In genomic region chr16:67150058-67150832, GRCh38 we compare ENCODE assay signal across 8 cellular contexts. TPM values are rescaled to one million over a fixed set of nuclear protein-coding genes. Genes with fewer than 3 reads are reported as not detected.
DNase-seq lines count a peak whose midpoint lies in the region; ATAC-seq, FAIRE-seq and TF ChIP-seq lines count a peak whose summit lies in the region.

No MANE protein-coding gene starts in this region.

- H3K4me1 ChIP-seq in ES-I3 (ENCODE audit: insufficient read depth, low read length): no peaks in the 10 kb centered on the region
- no peaks in the 10 kb centered on the region for H3K4me1 ChIP-seq in PC-9 (replicated peaks; ENCODE audit: insufficient read depth)
- peaks cover 0 to 17% of the 10 kb centered on the region in 2 donors for H3K4me1 ChIP-seq in kidney (ENCODE audit: control insufficient read depth in 1 of 2, insufficient read depth in 1 of 2, low read depth in 1 of 2, low read length in 2 of 2)

- H3K4me2 ChIP-seq in PC-9: peak overlapping the region; percentile 80

- in situ Hi-C loops in brain microvascular endothelial cell (cut with HindIII; ENCODE audit: low pct_ligation_motif_present, low sequenced_read_pairs): no loop called here

- H3K9me2 ChIP-seq in PC-9 (ENCODE audit: insufficient read depth): no peaks in the 10 kb centered on the region

- ATAC-seq in HG03457 (IDR thresholded peaks at IDR 0.05; ENCODE audit: unreplicated experiment): no peak

- no TSS peak for BruUV-seq in PC-9 (replicated peaks; lab: Mats Ljungman, UMichigan)

- intact Hi-C loops in PC-9 (cut with micrococcal nuclease; ENCODE audit: unreplicated experiment): loop anchor here (2.0 kb wide), 1 partner anchor 49 kb away; the partner anchor contains the start of gene ELMO3
- intact Hi-C loops in kidney (cut with DNase I): no loop called here

- H3F3A ChIP-seq in PC-9 (ENCODE audit: insufficient read depth, low read depth): peaks cover 24% of the 10 kb centered on the region

- H2AFZ ChIP-seq in PC-9: peak overlapping the region; percentile 72

- H3K36me3 ChIP-seq in ES-I3 (ENCODE audit: insufficient read depth, low read length) (peaks cover 9% of the 10 kb centered on the region), H7 (replicated peaks; ENCODE audit: control insufficient read depth, insufficient read depth, low read length) (peaks cover 20% of the 10 kb centered on the region), PC-9 (ENCODE audit: low read depth) (no peaks in the 10 kb centered on the region), brain microvascular endothelial cell (replicated peaks) (peaks cover 15% of the 10 kb centered on the region), kidney (ENCODE audit: control insufficient read depth in 1 of 2, insufficient read depth in 2 of 2, low read length in 2 of 2) (peaks cover 13 to 20% of the 10 kb centered on the region in 2 donors)

- 0 out of 2 replicates have a peak, but pooled peaks cover 3% of the 10 kb centered on the region for H4K20me1 ChIP-seq in PC-9 (ENCODE audit: insufficient read depth)

- no peak for FAIRE-seq in kidney (lab: Jason Lieb, UNC)

- H3K27me3 ChIP-seq in H7 (ENCODE audit: control insufficient read depth, insufficient read depth, low read length) (peaks cover 59% of the 10 kb centered on the region), PC-9 (ENCODE audit: insufficient read depth, low read depth) (no peaks in the 10 kb centered on the region), brain microvascular endothelial cell (replicated peaks) (no peaks in the 10 kb centered on the region)

- H3K4me3 ChIP-seq in H7 (ENCODE audit: insufficient read depth, low read depth, low read length): peak overlapping the region; percentile 65
- H3K4me3 ChIP-seq in PC-9: peak overlapping the region; percentile 57; the same call in 1 of the 2 replicates
- H3K4me3 ChIP-seq in brain microvascular endothelial cell (ENCODE audit: low read depth, low read length): peak overlapping the region; percentile 58
- peak overlapping the region; percentile 60 to 75 for H3K4me3 ChIP-seq in kidney (ENCODE audit: low read length in 2 of 2)

- H3K79me2 ChIP-seq in PC-9 (ENCODE audit: low read depth): no peaks in the 10 kb centered on the region

- CTCF ChIA-PET in PC-9 (lab: Charles Lee): no interaction called here

- POLR2A ChIA-PET in PC-9 (lab: Charles Lee; ENCODE audit: unreplicated experiment): no interaction called here

- H3K9ac ChIP-seq in ES-I3 (ENCODE audit: low read depth, low read length) (peak overlapping the region; percentile 61), kidney (ENCODE audit: low read length in 2 of 2) (peak overlapping the region; percentile 55 to 84)

- no peaks in the 10 kb centered on the region for H3K9me3 ChIP-seq in ES-I3 (ENCODE audit: control insufficient read depth, insufficient read depth, low read length)
- no peaks in the 10 kb centered on the region for H3K9me3 ChIP-seq in PC-9 (ENCODE audit: insufficient read depth, low read depth)
- H3K9me3 ChIP-seq in kidney (ENCODE audit: control insufficient read depth in 1 of 2, low read length in 2 of 2): no peaks in the 10 kb centered on the region

- TF ChIP-seq CTCF in PC-9 (conservative IDR thresholded peaks at IDR 0.05) (no peak), brain microvascular endothelial cell (IDR thresholded peaks at IDR 0.05; ENCODE audit: low read depth, low read length, missing control alignments) (peak; percentile 1), kidney (IDR thresholded peaks at IDR 0.05; ENCODE audit: borderline replicate concordance, extremely low read depth, insufficient read depth) (no peak)

- no peak overlapping the region for H3K27ac ChIP-seq in PC-9
- peak overlapping the region; percentile 25 for H3K27ac ChIP-seq in brain microvascular endothelial cell
- H3K27ac ChIP-seq in kidney (ENCODE audit: low read depth in 2 of 2, low read length in 2 of 2): peak overlapping the region; percentile 80 to 85

- DNase-seq in H7 (peak; percentile 97), PC-9 (no peak), brain microvascular endothelial cell (peak; percentile 37), kidney (peak; percentile 92), NOMO-1 treated with dmso at 0.1 percent for 144 hours (lab: John Stamatoyannopoulos, UW; ENCODE audit: unreplicated experiment) (no peak)
- peak; percentile 44 to 47 for DNase-seq in stimulated activated CD8-positive, alpha-beta memory T cell treated with anti-CD3 and anti-CD28 coated beads, Interleukin-15, amount 100 ng/mL, for 4 hours (ENCODE audit: low read depth in 2 of 2)

RNA-seq across cellular contexts. Expression of gene B3GNT9, which starts 0.6 kb away (rescaled TPM):
- total RNA-seq in H7 (2014; rRNA removed; shearing (Covaris generic)): 7.6 and 8.7 TPM in 2 replicates
- 4.0 and 4.2 TPM in 2 replicates for total RNA-seq in PC-9 (2021)
- 16.7 TPM for total RNA-seq in kidney
- 12.1 TPM for polyA plus RNA-seq in kidney (ENCODE audit: insufficient read depth, low read depth, low replicate concordance)

RNA-seq across cellular contexts. Expression of gene TRADD, which starts 9.5 kb away (rescaled TPM):
- total RNA-seq in H7 (2014; rRNA removed; shearing (Covaris generic)): 1.3 and 1.8 TPM in 2 replicates
- total RNA-seq in PC-9 (2021) (38.0 and 50.3 TPM in 2 replicates), kidney (27.1 TPM)
- polyA plus RNA-seq in kidney (ENCODE audit: insufficient read depth, low read depth, low replicate concordance): 30.2 TPM

RNA-seq across cellular contexts. Expression of gene FBXL8, which starts 9.5 kb away (rescaled TPM):
- 0.67 and 0.73 TPM in 2 replicates for total RNA-seq in H7 (2014; rRNA removed; shearing (Covaris generic))
- total RNA-seq in PC-9 (2021): 53.2 and 54.4 TPM in 2 replicates
- 19.8 TPM for total RNA-seq in kidney
- 9.5 TPM for polyA plus RNA-seq in kidney (ENCODE audit: insufficient read depth, low read depth, low replicate concordance)

RNA-seq across cellular contexts. Expression of gene HSF4, which starts 14.3 kb away (rescaled TPM):
- 1.6 and 4.0 TPM in 2 replicates for total RNA-seq in H7 (2014; rRNA removed; shearing (Covaris generic))
- total RNA-seq in PC-9 (2021) (96.9 and 100 TPM in 2 replicates), kidney (37.9 TPM)
- 26.7 TPM for polyA plus RNA-seq in kidney (ENCODE audit: insufficient read depth, low read depth, low replicate concordance)

RNA-seq across cellular contexts. Expression of gene NOL3, which starts 20.1 kb away (rescaled TPM):
- 5.3 and 7.4 TPM in 2 replicates for total RNA-seq in H7 (2014; rRNA removed; shearing (Covaris generic))
- 68.0 and 76.8 TPM in 2 replicates for total RNA-seq in PC-9 (2021)
- total RNA-seq in kidney: 36.4 TPM
- polyA plus RNA-seq in kidney (ENCODE audit: insufficient read depth, low read depth, low replicate concordance): 35.3 TPM

Comparison
In these comparisons a context has a peak if more than half of its experiments do, and no peak if none do; other contexts are left out.
1. DNase-seq: peak in H7 (single experiment), brain microvascular endothelial cell (single experiment), kidney (single experiment) and stimulated activated CD8-positive, alpha-beta memory T cell treated with anti-CD3 and anti-CD28 coated beads, Interleukin-15, amount 100 ng/mL, for 4 hours (2 of 2); none in PC-9 (0 of 2) and NOMO-1 treated with dmso at 0.1 percent for 144 hours (single experiment).
2. RNA of gene TRADD, which starts 9.5 kb away (total RNA-seq): 38.0 to 50.3 TPM in PC-9 and 27.1 TPM in kidney (single experiment); 1.3 to 1.8 TPM in H7; every median in the first group is over 10 times any median in the second.
3. RNA of gene FBXL8, which starts 9.5 kb away (total RNA-seq): 53.2 to 54.4 TPM in PC-9 and 19.8 TPM in kidney (single experiment); 0.67 to 0.73 TPM in H7; every median in the first group is over 10 times any median in the second.
4. Peak in every context shown above with its lines, with median percentiles within 50 percentile points of each other: H3K4me3 ChIP-seq.